Comparison of ENCODE assay signal across 13 cellular contexts in genomic region chr14:80356413-80356812, GRCh38.
DNase-seq lines count a peak whose midpoint lies in the region; TF ChIP-seq lines count a peak whose summit lies in the region.
"Had no signal": no experiment of that assay in that cellular context is flagged by ENCODE, and none has a peak within 500 bp of the region (broad histone marks: within the 10 kb centered on the region; RNA-seq: fewer than 3 reads in every experiment).

No MANE protein-coding gene starts in this region.

- 64% methylated on average over 2 of the region's 2 CpGs for WGBS in smooth muscle cell (ENCODE audit: low lambda C conversion rate)
- WGBS in transverse colon (ENCODE audit: low coverage in 1 of 2), 2 donors, result 62 to 67% methylated on average over 2 of the region's 2 CpGs
- WGBS in neuronal stem cell (ENCODE audit: extremely low coverage in 2 of 2, insufficient read length in 2 of 2, insufficient replicate concordance in 1 of 2), 2 donors, result no CpG with 5 or more reads among the region's 2 CpGs

- no peaks in the 10 kb centered on the region for H3K4me1 ChIP-seq in smooth muscle cell (ENCODE audit: low read depth)
- H3K4me1 ChIP-seq in transverse colon, result no peaks in the 10 kb centered on the region
- no peaks in the 10 kb centered on the region for H3K4me1 ChIP-seq in neuronal stem cell (ENCODE audit: control insufficient read depth in 2 of 2, insufficient read depth in 1 of 2, low read depth in 1 of 2, low read length in 2 of 2)

- TF ChIP-seq POLR2A in transverse colon (IDR thresholded peaks at IDR 0.05), result no peak

- no peak overlapping the region for H3K14ac ChIP-seq in neuronal stem cell (ENCODE audit: low read length)

- no peak overlapping the region for H3K27ac ChIP-seq in smooth muscle cell (ENCODE audit: low read depth)
- no peak overlapping the region for H3K27ac ChIP-seq in transverse colon
- no peak overlapping the region for H3K27ac ChIP-seq in neuronal stem cell (replicated peaks; ENCODE audit: low read length)
- H3K27ac ChIP-seq: BLaER1 had no signal

- no peak overlapping the region for H4K91ac ChIP-seq in neuronal stem cell (ENCODE audit: low read depth, low read length, poor library complexity)

- H3K9ac ChIP-seq in smooth muscle cell (ENCODE audit: low read depth) (no peak overlapping the region), neuronal stem cell (ENCODE audit: low read depth, low read length, poor library complexity) (no peak overlapping the region)
- H3K9ac ChIP-seq: BLaER1 had no signal

- no peak overlapping the region for H2BK15ac ChIP-seq in neuronal stem cell (ENCODE audit: low read length)

- H3K4me2 ChIP-seq in smooth muscle cell (no peak overlapping the region), neuronal stem cell (ENCODE audit: insufficient read depth, low read length, poor library complexity, severe bottlenecking) (no peak overlapping the region)

- H2AFZ ChIP-seq in smooth muscle cell (ENCODE audit: low read depth) (no peak overlapping the region), neuronal stem cell (ENCODE audit: low read length) (no peak overlapping the region)

- no peaks in the 10 kb centered on the region for H3K79me2 ChIP-seq in smooth muscle cell (ENCODE audit: low read depth)

- H3K36me3 ChIP-seq in smooth muscle cell (ENCODE audit: low read depth) (no peaks in the 10 kb centered on the region), transverse colon (no peaks in the 10 kb centered on the region), neuronal stem cell (replicated peaks in 1 of 2; ENCODE audit: control insufficient read depth in 2 of 2, insufficient read depth in 2 of 2, low read length in 2 of 2) (no peaks in the 10 kb centered on the region)
- H3K36me3 ChIP-seq: BLaER1 had no signal

- H2BK120ac ChIP-seq in neuronal stem cell (ENCODE audit: low read depth, low read length), result no peak overlapping the region

- no peak overlapping the region for H2AK5ac ChIP-seq in neuronal stem cell (ENCODE audit: low read depth, low read length)

- H3K4ac ChIP-seq in neuronal stem cell (ENCODE audit: low read length), result no peak overlapping the region

- H3F3A ChIP-seq in smooth muscle cell (ENCODE audit: low read depth), result no peaks in the 10 kb centered on the region

- DNase-seq in NCI-H748 (lab: John Stamatoyannopoulos, UW; ENCODE audit: unreplicated experiment) (peak; percentile 9), NCI-H748 treated with DMSO at 0.1 percent for 48 hours (lab: John Stamatoyannopoulos, UW) (no peak), NCI-H345 treated with DMSO at 0.1 percent for 48 hours (lab: John Stamatoyannopoulos, UW; ENCODE audit: unreplicated experiment) (peak; percentile 47), choroid plexus epithelial cell (ENCODE audit: low read depth) (peak; percentile 74), smooth muscle cell (lab: John Stamatoyannopoulos, UW; ENCODE audit: unreplicated experiment) (no peak), HuH-7.5 (ENCODE audit: low spot score) (no peak), transverse colon (no peak), neuronal stem cell (ENCODE audit: low spot score) (no peak)
- DNase-seq: activated naive CD4-positive, alpha-beta T cell; retina; Right ventricle myocardium superior; stimulated activated naive CD4-positive, alpha-beta T cell had no signal

- H3K18ac ChIP-seq in neuronal stem cell (ENCODE audit: low read length), result no peak overlapping the region

- intact Hi-C loops in transverse colon (cut with DNase I; ENCODE audit: low total_unique reads), result no loop called here

- H4K8ac ChIP-seq in neuronal stem cell (ENCODE audit: low read depth, low read length), result no peak overlapping the region

- H3K23ac ChIP-seq in neuronal stem cell (ENCODE audit: low read depth, low read length, poor library complexity), result no peak overlapping the region

- no peaks in the 10 kb centered on the region for H3K27me3 ChIP-seq in smooth muscle cell (ENCODE audit: low read depth)
- no peaks in the 10 kb centered on the region for H3K27me3 ChIP-seq in transverse colon
- H3K27me3 ChIP-seq in neuronal stem cell (ENCODE audit: control insufficient read depth in 3 of 3, insufficient read depth in 3 of 3, low read depth in 1 of 3, low read length in 3 of 3), result no peaks in the 10 kb centered on the region
- H3K27me3 ChIP-seq: BLaER1 had no signal

- H3K4me3 ChIP-seq in choroid plexus epithelial cell (ENCODE audit: low read depth, low read length), result no peak overlapping the region
- no peak overlapping the region for H3K4me3 ChIP-seq in smooth muscle cell
- H3K4me3 ChIP-seq in transverse colon, result no peak overlapping the region
- H3K4me3 ChIP-seq in neuronal stem cell (ENCODE audit: low read length in 2 of 2), result no peak overlapping the region
- H3K4me3 ChIP-seq: BLaER1 had no signal

- no peak overlapping the region for H2BK5ac ChIP-seq in neuronal stem cell (ENCODE audit: low read length)

- H3K9me3 ChIP-seq in smooth muscle cell (replicated peaks; ENCODE audit: low read depth) (no peaks in the 10 kb centered on the region), transverse colon (no peaks in the 10 kb centered on the region), neuronal stem cell (replicated peaks in 1 of 2; ENCODE audit: control insufficient read depth in 2 of 2, insufficient read depth in 1 of 2, low read depth in 1 of 2, low read length in 2 of 2) (no peaks in the 10 kb centered on the region)

- H3K79me1 ChIP-seq in neuronal stem cell (ENCODE audit: low read depth, low read length), result no peaks in the 10 kb centered on the region

- TF ChIP-seq CTCF in choroid plexus epithelial cell (conservative IDR thresholded peaks at IDR 0.05; ENCODE audit: low read depth, low read length) (peak; percentile 91), smooth muscle cell (IDR thresholded peaks at IDR 0.05; ENCODE audit: borderline replicate concordance, insufficient read depth, poor library complexity, severe bottlenecking) (peak; percentile 18), transverse colon (IDR thresholded peaks at IDR 0.05) (peak in 1 of 5 experiments; percentile 11)

- H4K20me1 ChIP-seq in smooth muscle cell (ENCODE audit: low read depth), result no peaks in the 10 kb centered on the region
- H4K20me1 ChIP-seq: BLaER1 had no signal

- in situ Hi-C loops in transverse colon (cut with MboI; ENCODE audit: low pct_ligation_motif_present in 1 of 4, low pct_unique_long_range_greater_than_20kb in 1 of 4, low sequenced_read_pairs in 3 of 4), result no loop called here

- TF ChIP-seq EP300 in transverse colon (IDR thresholded peaks at IDR 0.05; ENCODE audit: low read depth), result no peak

- no peak overlapping the region for H2BK12ac ChIP-seq in neuronal stem cell (ENCODE audit: low read length)

Comparison
In these comparisons a context has a peak if more than half of its experiments do, and no peak if none do; other contexts are left out.
1. DNase-seq: peak in NCI-H748 (single experiment), NCI-H345 treated with DMSO at 0.1 percent for 48 hours (single experiment) and choroid plexus epithelial cell (single experiment); none in NCI-H748 treated with DMSO at 0.1 percent for 48 hours (single experiment), smooth muscle cell (single experiment), HuH-7.5 (single experiment), transverse colon (single experiment) and neuronal stem cell (single experiment).